Comparison of ENCODE assay signal across 18 cellular contexts in genomic region chr3:101758224-101758623, GRCh38.
"Had no signal": no experiment of that assay in that cellular context is flagged by ENCODE, and none has a peak within 500 bp of the region (broad histone marks: within the 10 kb centered on the region; RNA-seq: fewer than 3 reads in every experiment).

No MANE protein-coding gene starts in this region.

- H3K9me3 Mint-ChIP-seq: activated CD4-positive, alpha-beta memory T cell treated with anti-CD3 and anti-CD28 coated beads, Interleukin-2, amount 10 ng/mL, durations not matched to agents 7 days and 5 days; activated naive CD4-positive, alpha-beta T cell treated with anti-CD3 and anti-CD28 coated beads, Interleukin-2, amount 50 U/mL, for 72 hours; activated T-cell treated with anti-CD3 and anti-CD28 coated beads, Interleukin-2, amount 50 U/mL, for 24 hours; stimulated activated memory B cell treated with anti-CD40 and anti-IgM and Interleukin-4, amounts not matched to agents 10 μg/mL and 1 μg/mL and 100 μg/mL, for 72 hours had no signal

- H3K4me1 ChIP-seq: body of pancreas, heart left ventricle, vagina had no signal

- H3K27me3 ChIP-seq: body of pancreas, foreskin keratinocyte, heart left ventricle, tibial nerve, vagina had no signal

- H3K4me3 ChIP-seq: body of pancreas, heart left ventricle, tibial nerve, vagina had no signal

- H3K27ac ChIP-seq: body of pancreas, foreskin keratinocyte, heart left ventricle, vagina, VCaP had no signal

- H3K4me3 Mint-ChIP-seq: activated CD4-positive, alpha-beta memory T cell treated with anti-CD3 and anti-CD28 coated beads, Interleukin-2, amount 10 ng/mL, durations not matched to agents 7 days and 5 days; activated T-cell treated with anti-CD3 and anti-CD28 coated beads, Interleukin-2, amount 50 U/mL, for 24 hours; stimulated activated memory B cell treated with anti-CD40 and anti-IgM and Interleukin-4, amounts not matched to agents 10 μg/mL and 1 μg/mL and 100 μg/mL, for 72 hours had no signal

- H3K9me3 ChIP-seq: body of pancreas, heart left ventricle, tibial nerve, vagina had no signal

- H3K27ac Mint-ChIP-seq: activated CD4-positive, alpha-beta memory T cell treated with anti-CD3 and anti-CD28 coated beads, Interleukin-2, amount 10 ng/mL, durations not matched to agents 7 days and 5 days; activated T-cell treated with anti-CD3 and anti-CD28 coated beads, Interleukin-2, amount 50 U/mL, for 24 hours; stimulated activated memory B cell treated with anti-CD40 and anti-IgM and Interleukin-4, amounts not matched to agents 10 μg/mL and 1 μg/mL and 100 μg/mL, for 72 hours had no signal

- ATAC-seq: activated naive CD4-positive, alpha-beta T cell treated with anti-CD3 and anti-CD28 coated beads, Interleukin-2, amount 50 U/mL, for 72 hours; body of pancreas; foreskin keratinocyte; heart left ventricle; left lobe of liver; naive thymus-derived CD8-positive, alpha-beta T cell; stimulated activated memory B cell treated with anti-CD40 and anti-IgM and Interleukin-4, amounts not matched to agents 10 μg/mL and 1 μg/mL and 100 μg/mL, for 72 hours had no signal

- H3K27me3 Mint-ChIP-seq: activated CD4-positive, alpha-beta memory T cell treated with anti-CD3 and anti-CD28 coated beads, Interleukin-2, amount 10 ng/mL, durations not matched to agents 7 days and 5 days; activated T-cell treated with anti-CD3 and anti-CD28 coated beads, Interleukin-2, amount 50 U/mL, for 24 hours; naive thymus-derived CD8-positive, alpha-beta T cell; stimulated activated memory B cell treated with anti-CD40 and anti-IgM and Interleukin-4, amounts not matched to agents 10 μg/mL and 1 μg/mL and 100 μg/mL, for 72 hours had no signal

- DNase-seq: activated CD4-positive, alpha-beta memory T cell treated with anti-CD3 and anti-CD28 coated beads, Interleukin-2, amount 10 ng/mL, durations not matched to agents 7 days and 5 days; activated effector memory CD4-positive, alpha-beta T cell treated with anti-CD3 and anti-CD28 coated beads, Interleukin-2, amount 50 U/mL, for 16 hours; activated T-cell treated with anti-CD3 and anti-CD28 coated beads, Interleukin-2, amount 50 U/mL, for 24 hours; amniotic stem cell; body of pancreas; central memory CD4-positive, alpha-beta T cell; effector memory CD4-positive, alpha-beta T cell; foreskin keratinocyte; heart left ventricle; islet precursor cell; naive thymus-derived CD8-positive, alpha-beta T cell; T-helper 1 cell had no signal
